ENCODE assay signal across 15 cellular contexts in genomic region chrX:49250578-49250977, GRCh38. TPM values are rescaled to one million over a fixed set of nuclear protein-coding genes. Genes with fewer than 3 reads are reported as not detected.
"Had no signal": no experiment of that assay in that cellular context is flagged by ENCODE, and none has a peak within 500 bp of the region (broad histone marks: within the 10 kb centered on the region; RNA-seq: fewer than 3 reads in every experiment).

No MANE protein-coding gene starts in this region.

- H3K27me3 Mint-ChIP-seq: activated naive CD4-positive, alpha-beta T cell treated with anti-CD3 and anti-CD28 coated beads, Interleukin-2, amount 50 U/mL, for 24 hours; naive thymus-derived CD4-positive, alpha-beta T cell had no signal

- H3K27ac ChIP-seq: dorsolateral prefrontal cortex, esophagus squamous epithelium, testis had no signal

- H3K9me3 Mint-ChIP-seq: activated naive CD4-positive, alpha-beta T cell treated with anti-CD3 and anti-CD28 coated beads, Interleukin-2, amount 50 U/mL, for 24 hours; naive thymus-derived CD4-positive, alpha-beta T cell had no signal

- H3K4me1 Mint-ChIP-seq: activated naive CD4-positive, alpha-beta T cell treated with anti-CD3 and anti-CD28 coated beads, Interleukin-2, amount 50 U/mL, for 24 hours had no signal

- H3K27ac Mint-ChIP-seq: activated naive CD4-positive, alpha-beta T cell treated with anti-CD3 and anti-CD28 coated beads, Interleukin-2, amount 50 U/mL, for 24 hours had no signal

- ATAC-seq: left lobe of liver; naive thymus-derived CD4-positive, alpha-beta T cell had no signal

- H3K4me3 ChIP-seq: dorsolateral prefrontal cortex, esophagus squamous epithelium, testis had no signal

- H3K4me3 Mint-ChIP-seq: activated naive CD4-positive, alpha-beta T cell treated with anti-CD3 and anti-CD28 coated beads, Interleukin-2, amount 50 U/mL, for 24 hours; naive thymus-derived CD4-positive, alpha-beta T cell had no signal

- DNase-seq: anterior cingulate cortex; dorsolateral prefrontal cortex; esophagus squamous epithelium; foreskin fibroblast; head of caudate nucleus; mammary epithelial cell; naive thymus-derived CD4-positive, alpha-beta T cell; SIG-M5; stimulated activated CD4-positive, alpha-beta T cell treated with anti-CD3 and anti-CD28 coated beads, Interleukin-12 subunit alpha, Interleukin-12 subunit beta, amount 100 ng/mL, for 4 hours; stimulated activated naive CD4-positive, alpha-beta T cell treated with Interleukin-2 at 50 U/mL for 16 hours; testis had no signal

- H3K9me3 ChIP-seq: esophagus squamous epithelium, testis had no signal

- H3K27me3 ChIP-seq: esophagus squamous epithelium, testis had no signal

- H3K4me1 ChIP-seq: esophagus squamous epithelium, testis had no signal

RNA-seq across cellular contexts. Expression of gene FOXP3, which starts 13.9 kb away (rescaled TPM):
- total RNA-seq: cerebellum, omental fat pad had no signal

RNA-seq across cellular contexts. Expression of gene CACNA1F, which starts 17.4 kb away (rescaled TPM):
- total RNA-seq: left lobe of liver had no signal
